In the genomic region with DNA sequence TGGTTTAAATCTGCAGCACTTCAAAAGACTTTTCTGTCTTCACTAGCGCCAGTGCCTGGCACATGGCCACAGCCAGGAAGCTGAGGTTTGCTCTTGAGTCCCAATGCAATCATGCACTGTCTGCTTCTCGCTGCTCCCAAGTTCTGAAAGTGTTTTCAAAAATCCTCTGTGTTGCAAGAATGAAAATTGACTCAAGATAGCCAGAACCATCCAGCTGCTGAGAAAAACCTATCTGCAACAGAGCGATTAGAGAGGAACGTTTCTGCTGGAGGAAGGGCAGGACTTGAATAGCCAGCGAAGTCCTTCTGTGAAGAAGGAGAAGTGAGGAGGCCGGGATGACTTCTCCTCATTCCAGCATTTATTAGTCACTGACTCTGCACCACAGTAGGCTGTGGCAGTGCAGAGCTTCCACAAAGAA, we compare ENCODE assay signal across 15 cellular contexts.
A peak's percentile ranks its signal among the peaks of the same experiment; 100 is the strongest.
DNase-seq lines count a peak whose midpoint lies in the region; ATAC-seq and TF ChIP-seq lines count a peak whose summit lies in the region.
"Had no signal": no experiment of that assay in that cellular context is flagged by ENCODE, and none has a peak within 500 bp of the region (broad histone marks: within the 10 kb centered on the region; RNA-seq: fewer than 3 reads in every experiment).

No MANE protein-coding gene starts in this region.

- H3K27ac Mint-ChIP-seq in endothelial cell (ENCODE audit: unreplicated experiment), result no peak overlapping the region
- H3K27ac Mint-ChIP-seq: GM23338, IgD-negative memory B cell had no signal

- H3K4me3 Mint-ChIP-seq in endothelial cell (ENCODE audit: unreplicated experiment), result no peak overlapping the region
- H3K4me3 Mint-ChIP-seq: GM23338 had no signal

- H3K36me3 ChIP-seq in effector memory CD4-positive, alpha-beta T cell (ENCODE audit: control insufficient read depth, insufficient read depth, low read length), result no peaks in the 10 kb centered on the region
- H3K36me3 ChIP-seq: BLaER1, esophagus muscularis mucosa had no signal

- H3K27me3 Mint-ChIP-seq in endothelial cell (ENCODE audit: unreplicated experiment), result no peaks in the 10 kb centered on the region

- no peaks in the 10 kb centered on the region for H3K36me3 Mint-ChIP-seq in endothelial cell (ENCODE audit: low read depth, unreplicated experiment)
- H3K36me3 Mint-ChIP-seq: brain, IgD-negative memory B cell had no signal

- no peaks in the 10 kb centered on the region for H3K9me3 Mint-ChIP-seq in endothelial cell (ENCODE audit: unreplicated experiment)
- H3K9me3 Mint-ChIP-seq: GM23338 had no signal

- H3K4me3 ChIP-seq in choroid plexus epithelial cell (ENCODE audit: low read depth, low read length), result no peak overlapping the region
- H3K4me3 ChIP-seq in effector memory CD4-positive, alpha-beta T cell (ENCODE audit: insufficient read depth, low read depth, low read length, poor library complexity, severe bottlenecking), result no peak overlapping the region
- H3K4me3 ChIP-seq: BLaER1, esophagus muscularis mucosa, GM23338 had no signal

- TF ChIP-seq CTCF in choroid plexus epithelial cell (conservative IDR thresholded peaks at IDR 0.05; ENCODE audit: low read depth, low read length) (no peak), endothelial cell (IDR thresholded peaks at IDR 0.05; ENCODE audit: unreplicated experiment) (no peak)

- H3K4me1 Mint-ChIP-seq in endothelial cell (ENCODE audit: unreplicated experiment), result no peaks in the 10 kb centered on the region
- H3K4me1 Mint-ChIP-seq: GM23338 had no signal

- H3K27ac ChIP-seq in effector memory CD4-positive, alpha-beta T cell (ENCODE audit: insufficient read depth, low read length, poor library complexity, severe bottlenecking), result no peak overlapping the region
- H3K27ac ChIP-seq: BLaER1, esophagus muscularis mucosa had no signal

- H3K9me3 ChIP-seq in effector memory CD4-positive, alpha-beta T cell (ENCODE audit: control insufficient read depth, low read length), result no peaks in the 10 kb centered on the region
- H3K9me3 ChIP-seq: BLaER1 had no signal

- DNase-seq in AG08396 (ENCODE audit: low spot score) (peak; percentile 56), Kasumi-1 (lab: John Stamatoyannopoulos, UW) (peak; percentile 28 to 36), choroid plexus epithelial cell (ENCODE audit: low read depth) (peak; percentile 91), mucosa of gallbladder (ENCODE audit: low spot score) (peak; percentile 33), endothelial cell (ENCODE audit: low spot score) (no peak)
- DNase-seq in effector memory CD4-positive, alpha-beta T cell, result no peak
- no peak for DNase-seq in activated CD4-positive, alpha-beta T cell treated with anti-CD3 and anti-CD28 coated beads for 4 hours
- DNase-seq: NCI-H2107 had no signal

- ATAC-seq in HG02852 (IDR thresholded peaks at IDR 0.05; ENCODE audit: unreplicated experiment), result no peak
- ATAC-seq: GM23338, Panc1 had no signal

- H3K4me1 ChIP-seq in effector memory CD4-positive, alpha-beta T cell (ENCODE audit: control insufficient read depth, insufficient read depth, low read length, poor library complexity, severe bottlenecking), result no peaks in the 10 kb centered on the region
- H3K4me1 ChIP-seq: esophagus muscularis mucosa had no signal

- no peaks in the 10 kb centered on the region for H3K27me3 ChIP-seq in effector memory CD4-positive, alpha-beta T cell (replicated peaks; ENCODE audit: control insufficient read depth, insufficient read depth, low read length, poor library complexity, severe bottlenecking)

Comparison
In these comparisons a context has a peak if more than half of its experiments do, and no peak if none do; other contexts are left out.
1. DNase-seq: peak in AG08396 (single experiment), Kasumi-1 (2 of 2), choroid plexus epithelial cell (single experiment) and mucosa of gallbladder (single experiment); none in effector memory CD4-positive, alpha-beta T cell (0 of 3), endothelial cell (single experiment) and activated CD4-positive, alpha-beta T cell treated with anti-CD3 and anti-CD28 coated beads for 4 hours (0 of 2).